In genomic region chr3:150414989-150415388, GRCh38 we compare ENCODE assay signal across 1 cellular context.
TF ChIP-seq lines count a peak whose summit lies in the region.

No MANE protein-coding gene starts in this region.

TF ChIP-seq in HepG2, 621 proteins besides CTCF, POLR2A, EP300 and RAD21 (continued from another document):
- no peak for TF ChIP-seq SIX1 (CRISPR knock-in tag; IDR thresholded peaks at IDR 0.05; ENCODE audit: borderline replicate concordance)
- no peak for TF ChIP-seq REXO4 (CRISPR knock-in tag; IDR thresholded peaks at IDR 0.05; ENCODE audit: borderline replicate concordance)
- TF ChIP-seq AKAP8 (CRISPR knock-in tag; IDR thresholded peaks at IDR 0.05): no peak
- no peak for TF ChIP-seq IRF2 (CRISPR knock-in tag; IDR thresholded peaks at IDR 0.05)
- TF ChIP-seq ZNF501 (CRISPR knock-in tag; IDR thresholded peaks at IDR 0.05): no peak
- no peak for TF ChIP-seq ZNF572 (CRISPR knock-in tag; IDR thresholded peaks at IDR 0.05)
- TF ChIP-seq NCOR1 (IDR thresholded peaks at IDR 0.05; ENCODE audit: borderline replicate concordance, low read length): no peak
- no peak for TF ChIP-seq ZNF678 (CRISPR knock-in tag; IDR thresholded peaks at IDR 0.05)
- no peak for TF ChIP-seq GLI4 (CRISPR knock-in tag; IDR thresholded peaks at IDR 0.05; ENCODE audit: borderline replicate concordance)
- no peak for TF ChIP-seq ETV5 (CRISPR knock-in tag; IDR thresholded peaks at IDR 0.05; ENCODE audit: borderline replicate concordance)
- no peak for TF ChIP-seq PATZ1 (CRISPR knock-in tag; IDR thresholded peaks at IDR 0.05)
